14 cellular contexts compared by ENCODE assay signal in the genomic region with DNA sequence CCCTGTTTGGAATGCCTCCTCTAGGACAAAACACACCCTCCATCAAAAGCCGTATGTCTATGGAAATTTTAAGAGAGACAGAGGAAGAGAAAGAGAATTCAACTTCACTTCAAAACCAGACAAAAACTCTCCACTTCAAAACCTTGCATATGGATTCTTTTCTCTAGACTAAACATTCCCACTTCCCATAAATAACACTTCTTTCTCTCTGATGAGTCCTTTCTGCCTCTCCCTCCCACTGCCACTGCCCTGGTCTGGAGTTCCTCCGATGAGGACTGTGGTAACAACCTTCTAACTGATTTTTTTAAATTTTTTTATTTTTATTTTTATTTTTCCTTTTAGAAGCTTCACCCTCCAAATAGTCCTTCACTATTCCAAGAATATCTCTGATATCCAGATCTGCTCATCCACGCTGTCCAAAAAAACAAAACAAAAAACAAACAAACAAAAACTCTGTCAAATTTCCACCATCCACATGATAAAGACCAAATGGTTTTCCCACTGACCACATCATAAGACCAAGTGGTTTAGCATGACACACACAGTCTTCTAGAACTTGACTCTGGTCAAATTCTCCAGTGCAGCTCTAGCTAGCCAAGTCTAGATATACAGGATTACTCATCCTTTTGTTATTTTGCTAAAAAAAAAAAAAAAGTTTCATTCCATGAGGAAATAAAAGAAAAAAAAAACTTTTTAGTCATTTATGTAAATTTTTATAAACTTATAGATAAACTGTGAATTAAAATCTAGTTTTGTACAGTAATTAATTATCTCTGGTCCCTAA.
A peak's percentile ranks its signal among the peaks of the same experiment; 100 is the strongest.
DNase-seq lines count a peak whose midpoint lies in the region; TF ChIP-seq lines count a peak whose summit lies in the region.
"Had no signal": no experiment of that assay in that cellular context is flagged by ENCODE, and none has a peak within 500 bp of the region (broad histone marks: within the 10 kb centered on the region; RNA-seq: fewer than 3 reads in every experiment).

No MANE protein-coding gene starts in this region.

- 0 out of 2 replicates have a peak, but pooled peaks cover 3% of the 10 kb centered on the region for H3K9me3 ChIP-seq in SJCRH30 (replicated peaks)
- H3K9me3 ChIP-seq: esophagus muscularis mucosa had no signal

- no peaks in the 10 kb centered on the region for H3K36me3 ChIP-seq in SJCRH30
- H3K36me3 ChIP-seq: esophagus muscularis mucosa had no signal

- POLR2A ChIA-PET in HEK293T (lab: Yijun Ruan, JAX), result no interaction called here

- no peaks in the 10 kb centered on the region for H3K27me3 ChIP-seq in SJCRH30
- H3K27me3 ChIP-seq: esophagus muscularis mucosa had no signal

- H3K27ac ChIP-seq in SJCRH30, result no peak overlapping the region
- H3K27ac ChIP-seq: esophagus muscularis mucosa had no signal

- DNase-seq in GM04503 (ENCODE audit: low read depth) (peak; percentile 11), SJCRH30 (peak; percentile 31 to 43), fibroblast of mammary gland (ENCODE audit: low read depth) (peak; percentile 94), skeletal muscle cell (ENCODE audit: low read depth) (peak; percentile 54), HEK293T (ENCODE audit: extremely low spot score) (no peak), NCI-H2107 (lab: John Stamatoyannopoulos, UW) (no peak), NCI-H1417 treated with DMSO at 0.1 percent for 48 hours (lab: John Stamatoyannopoulos, UW) (no peak)
- DNase-seq: activated CD4-positive, alpha-beta T cell treated with anti-CD3 and anti-CD28 coated beads for 48 hours; central memory CD4-positive, alpha-beta T cell; natural killer cell; NCI-H2171; T-helper 1 cell had no signal

- no peak overlapping the region for H3K4me3 ChIP-seq in SJCRH30
- H3K4me3 ChIP-seq in fibroblast of mammary gland (ENCODE audit: control insufficient read depth, low read depth, low read length), result no peak overlapping the region
- H3K4me3 ChIP-seq in skeletal muscle cell (ENCODE audit: low read depth, low read length), result no peak overlapping the region
- H3K4me3 ChIP-seq: esophagus muscularis mucosa, GM12878 had no signal

- CTCF ChIA-PET in HEK293T (lab: Yijun Ruan, JAX), result no interaction called here

- H3K4me1 ChIP-seq in SJCRH30, result no peaks in the 10 kb centered on the region
- H3K4me1 ChIP-seq: esophagus muscularis mucosa had no signal

- no peak for TF ChIP-seq CTCF in fibroblast of mammary gland (conservative IDR thresholded peaks at IDR 0.05; ENCODE audit: control insufficient read depth, insufficient read depth, low read depth, low read length)

TF ChIP-seq in HEK293T, 16 proteins besides CTCF, POLR2A, EP300 and RAD21:
- TF ChIP-seq CTBP1 (IDR thresholded peaks at IDR 0.05; ENCODE audit: borderline replicate concordance) (no peak), L3MBTL2 (conservative IDR thresholded peaks at IDR 0.05) (no peak), ZNF384 (IDR thresholded peaks at IDR 0.05) (no peak), FOXM1 (IDR thresholded peaks at IDR 0.05; ENCODE audit: borderline replicate concordance) (no peak), LEF1 (IDR thresholded peaks at IDR 0.05; ENCODE audit: borderline replicate concordance) (no peak), ARNT (IDR thresholded peaks at IDR 0.05) (no peak), FOXK2 (IDR thresholded peaks at IDR 0.05) (no peak), NFRKB (IDR thresholded peaks at IDR 0.05) (no peak), SUZ12 (IDR thresholded peaks at IDR 0.05) (no peak), FOXA1 (IDR thresholded peaks at IDR 0.05) (no peak)
TF ChIP-seq in HEK293T: peak in this region for 0.

Comparison
In these comparisons a context has a peak if more than half of its experiments do, and no peak if none do; other contexts are left out.
1. DNase-seq: peak in GM04503 (single experiment), SJCRH30 (2 of 2), fibroblast of mammary gland (single experiment) and skeletal muscle cell (single experiment); none in HEK293T (single experiment), NCI-H2107 (single experiment) and NCI-H1417 treated with DMSO at 0.1 percent for 48 hours (single experiment).